1 cellular context compared by ENCODE assay signal in the genomic region with DNA sequence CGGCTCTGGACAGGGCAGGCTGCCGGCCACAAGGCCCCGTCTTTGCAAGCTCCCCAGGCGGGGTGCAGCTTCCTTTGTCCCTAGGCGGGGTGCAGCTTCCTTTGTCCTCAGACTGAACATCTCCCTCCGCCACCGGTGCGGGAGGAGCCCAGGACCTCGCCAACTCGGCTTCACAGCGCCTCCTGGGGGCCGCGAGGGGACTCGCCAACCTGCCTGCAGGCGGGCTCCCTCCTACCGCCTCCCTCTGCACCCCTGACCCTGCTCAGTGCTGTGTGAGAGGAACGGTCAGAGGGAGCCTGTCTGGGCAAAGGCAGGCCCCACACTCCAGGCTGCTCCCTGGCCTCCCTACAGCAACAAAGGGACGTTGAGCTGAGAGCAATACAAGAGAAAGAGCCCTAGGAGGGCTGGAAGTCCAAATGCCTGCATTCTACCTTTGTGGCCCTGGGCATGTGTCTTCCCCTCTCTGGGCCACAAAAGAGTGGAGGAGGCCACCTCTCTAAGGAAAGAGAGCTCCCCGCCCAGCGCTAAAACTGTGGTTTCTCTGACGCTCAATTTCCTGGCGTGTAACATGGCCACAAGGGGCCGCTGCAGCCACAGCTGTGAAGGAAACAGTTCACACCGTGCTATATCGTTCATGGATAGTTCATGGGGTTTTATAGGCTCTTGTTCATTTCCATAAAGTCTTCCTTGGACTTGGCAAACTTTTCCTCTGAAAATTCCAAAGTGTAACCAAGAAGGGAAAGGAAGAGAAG.
TF ChIP-seq lines count a peak whose summit lies in the region.

No MANE protein-coding gene starts in this region.

TF ChIP-seq in WTC11, 78 proteins besides CTCF, POLR2A, EP300 and RAD21 (continued from another document):
- TF ChIP-seq, protein P1, sequence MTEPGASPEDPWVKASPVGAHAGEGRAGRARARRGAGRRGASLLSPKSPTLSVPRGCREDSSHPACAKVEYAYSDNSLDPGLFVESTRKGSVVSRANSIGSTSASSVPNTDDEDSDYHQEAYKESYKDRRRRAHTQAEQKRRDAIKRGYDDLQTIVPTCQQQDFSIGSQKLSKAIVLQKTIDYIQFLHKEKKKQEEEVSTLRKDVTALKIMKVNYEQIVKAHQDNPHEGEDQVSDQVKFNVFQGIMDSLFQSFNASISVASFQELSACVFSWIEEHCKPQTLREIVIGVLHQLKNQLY (CRISPR knock-in tag; IDR thresholded peaks at IDR 0.05), result peak; percentile 75; the same call in 1 of the 2 replicates
- TF ChIP-seq TEAD1 (CRISPR knock-in tag; IDR thresholded peaks at IDR 0.05) (no peak), NFYB (CRISPR knock-in tag; conservative IDR thresholded peaks at IDR 0.05; ENCODE audit: low read depth) (no peak), ESRRA (CRISPR knock-in tag; IDR thresholded peaks at IDR 0.05; ENCODE audit: borderline replicate concordance) (0 out of 2 replicates have a peak, but pooled peaks have one; percentile 39), NR1H2 (CRISPR knock-in tag; IDR thresholded peaks at IDR 0.05) (no peak), FOXP1 (CRISPR knock-in tag; IDR thresholded peaks at IDR 0.05; ENCODE audit: borderline replicate concordance) (no peak)
- TF ChIP-seq, protein P2, sequence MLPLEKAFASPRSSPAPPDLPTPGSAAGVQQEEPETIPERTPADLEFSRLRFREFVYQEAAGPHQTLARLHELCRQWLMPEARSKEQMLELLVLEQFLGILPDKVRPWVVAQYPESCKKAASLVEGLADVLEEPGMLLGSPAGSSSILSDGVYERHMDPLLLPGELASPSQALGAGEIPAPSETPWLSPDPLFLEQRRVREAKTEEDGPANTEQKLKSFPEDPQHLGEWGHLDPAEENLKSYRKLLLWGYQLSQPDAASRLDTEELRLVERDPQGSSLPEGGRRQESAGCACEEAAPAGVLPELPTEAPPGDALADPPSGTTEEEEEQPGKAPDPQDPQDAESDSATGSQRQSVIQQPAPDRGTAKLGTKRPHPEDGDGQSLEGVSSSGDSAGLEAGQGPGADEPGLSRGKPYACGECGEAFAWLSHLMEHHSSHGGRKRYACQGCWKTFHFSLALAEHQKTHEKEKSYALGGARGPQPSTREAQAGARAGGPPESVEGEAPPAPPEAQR (CRISPR knock-in tag; IDR thresholded peaks at IDR 0.05), result no peak
- TF ChIP-seq, protein P3, sequence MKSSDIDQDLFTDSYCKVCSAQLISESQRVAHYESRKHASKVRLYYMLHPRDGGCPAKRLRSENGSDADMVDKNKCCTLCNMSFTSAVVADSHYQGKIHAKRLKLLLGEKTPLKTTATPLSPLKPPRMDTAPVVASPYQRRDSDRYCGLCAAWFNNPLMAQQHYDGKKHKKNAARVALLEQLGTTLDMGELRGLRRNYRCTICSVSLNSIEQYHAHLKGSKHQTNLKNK (CRISPR knock-in tag; IDR thresholded peaks at IDR 0.05), result no peak
- TF ChIP-seq, protein P4, sequence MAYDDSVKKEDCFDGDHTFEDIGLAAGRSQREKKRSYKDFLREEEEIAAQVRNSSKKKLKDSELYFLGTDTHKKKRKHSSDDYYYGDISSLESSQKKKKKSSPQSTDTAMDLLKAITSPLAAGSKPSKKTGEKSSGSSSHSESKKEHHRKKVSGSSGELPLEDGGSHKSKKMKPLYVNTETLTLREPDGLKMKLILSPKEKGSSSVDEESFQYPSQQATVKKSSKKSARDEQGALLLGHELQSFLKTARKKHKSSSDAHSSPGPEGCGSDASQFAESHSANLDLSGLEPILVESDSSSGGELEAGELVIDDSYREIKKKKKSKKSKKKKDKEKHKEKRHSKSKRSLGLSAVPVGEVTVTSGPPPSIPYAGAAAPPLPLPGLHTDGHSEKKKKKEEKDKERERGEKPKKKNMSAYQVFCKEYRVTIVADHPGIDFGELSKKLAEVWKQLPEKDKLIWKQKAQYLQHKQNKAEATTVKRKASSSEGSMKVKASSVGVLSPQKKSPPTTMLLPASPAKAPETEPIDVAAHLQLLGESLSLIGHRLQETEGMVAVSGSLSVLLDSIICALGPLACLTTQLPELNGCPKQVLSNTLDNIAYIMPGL (CRISPR knock-in tag; IDR thresholded peaks at IDR 0.05), result peak; percentile 91
